Comparison of ENCODE assay signal across 1 cellular context in the genomic region with DNA sequence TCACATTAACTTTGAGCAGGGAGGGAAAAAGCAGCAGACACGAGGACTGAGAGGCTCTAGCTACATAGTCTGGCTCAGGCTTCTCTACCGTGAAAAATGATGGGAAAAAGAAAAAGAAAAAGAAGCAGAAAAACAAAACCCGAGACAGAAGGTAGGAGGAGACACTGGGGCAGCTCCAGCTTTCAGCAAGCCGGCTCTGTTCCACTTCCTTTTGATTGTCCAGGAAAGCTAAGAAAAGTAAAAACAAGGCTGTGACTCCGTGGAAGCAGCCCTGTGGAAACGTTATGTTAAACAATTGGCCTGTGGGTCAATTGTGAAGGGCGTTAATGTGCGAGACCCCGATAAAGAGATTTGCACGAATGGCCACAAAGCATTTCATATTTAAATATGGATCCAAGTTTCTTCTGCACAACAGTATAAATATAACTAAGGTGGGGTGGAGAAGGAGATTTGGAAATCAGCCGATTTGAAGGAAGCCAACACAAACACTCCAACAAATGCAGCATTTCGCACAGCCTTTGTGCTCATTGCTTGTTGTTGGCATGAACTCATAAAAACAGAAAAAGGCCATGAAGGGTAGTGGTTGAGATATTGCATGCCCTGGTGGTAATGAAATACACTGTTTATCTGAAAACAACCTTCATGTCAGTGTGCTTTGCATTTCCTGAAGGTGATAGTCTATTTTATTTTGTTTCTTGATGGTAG.
TF ChIP-seq lines count a peak whose summit lies in the region.

No MANE protein-coding gene starts in this region.

TF ChIP-seq in GM23338, 12 proteins besides CTCF, POLR2A, EP300 and RAD21 (continued from another document):
- TF ChIP-seq, protein P1, sequence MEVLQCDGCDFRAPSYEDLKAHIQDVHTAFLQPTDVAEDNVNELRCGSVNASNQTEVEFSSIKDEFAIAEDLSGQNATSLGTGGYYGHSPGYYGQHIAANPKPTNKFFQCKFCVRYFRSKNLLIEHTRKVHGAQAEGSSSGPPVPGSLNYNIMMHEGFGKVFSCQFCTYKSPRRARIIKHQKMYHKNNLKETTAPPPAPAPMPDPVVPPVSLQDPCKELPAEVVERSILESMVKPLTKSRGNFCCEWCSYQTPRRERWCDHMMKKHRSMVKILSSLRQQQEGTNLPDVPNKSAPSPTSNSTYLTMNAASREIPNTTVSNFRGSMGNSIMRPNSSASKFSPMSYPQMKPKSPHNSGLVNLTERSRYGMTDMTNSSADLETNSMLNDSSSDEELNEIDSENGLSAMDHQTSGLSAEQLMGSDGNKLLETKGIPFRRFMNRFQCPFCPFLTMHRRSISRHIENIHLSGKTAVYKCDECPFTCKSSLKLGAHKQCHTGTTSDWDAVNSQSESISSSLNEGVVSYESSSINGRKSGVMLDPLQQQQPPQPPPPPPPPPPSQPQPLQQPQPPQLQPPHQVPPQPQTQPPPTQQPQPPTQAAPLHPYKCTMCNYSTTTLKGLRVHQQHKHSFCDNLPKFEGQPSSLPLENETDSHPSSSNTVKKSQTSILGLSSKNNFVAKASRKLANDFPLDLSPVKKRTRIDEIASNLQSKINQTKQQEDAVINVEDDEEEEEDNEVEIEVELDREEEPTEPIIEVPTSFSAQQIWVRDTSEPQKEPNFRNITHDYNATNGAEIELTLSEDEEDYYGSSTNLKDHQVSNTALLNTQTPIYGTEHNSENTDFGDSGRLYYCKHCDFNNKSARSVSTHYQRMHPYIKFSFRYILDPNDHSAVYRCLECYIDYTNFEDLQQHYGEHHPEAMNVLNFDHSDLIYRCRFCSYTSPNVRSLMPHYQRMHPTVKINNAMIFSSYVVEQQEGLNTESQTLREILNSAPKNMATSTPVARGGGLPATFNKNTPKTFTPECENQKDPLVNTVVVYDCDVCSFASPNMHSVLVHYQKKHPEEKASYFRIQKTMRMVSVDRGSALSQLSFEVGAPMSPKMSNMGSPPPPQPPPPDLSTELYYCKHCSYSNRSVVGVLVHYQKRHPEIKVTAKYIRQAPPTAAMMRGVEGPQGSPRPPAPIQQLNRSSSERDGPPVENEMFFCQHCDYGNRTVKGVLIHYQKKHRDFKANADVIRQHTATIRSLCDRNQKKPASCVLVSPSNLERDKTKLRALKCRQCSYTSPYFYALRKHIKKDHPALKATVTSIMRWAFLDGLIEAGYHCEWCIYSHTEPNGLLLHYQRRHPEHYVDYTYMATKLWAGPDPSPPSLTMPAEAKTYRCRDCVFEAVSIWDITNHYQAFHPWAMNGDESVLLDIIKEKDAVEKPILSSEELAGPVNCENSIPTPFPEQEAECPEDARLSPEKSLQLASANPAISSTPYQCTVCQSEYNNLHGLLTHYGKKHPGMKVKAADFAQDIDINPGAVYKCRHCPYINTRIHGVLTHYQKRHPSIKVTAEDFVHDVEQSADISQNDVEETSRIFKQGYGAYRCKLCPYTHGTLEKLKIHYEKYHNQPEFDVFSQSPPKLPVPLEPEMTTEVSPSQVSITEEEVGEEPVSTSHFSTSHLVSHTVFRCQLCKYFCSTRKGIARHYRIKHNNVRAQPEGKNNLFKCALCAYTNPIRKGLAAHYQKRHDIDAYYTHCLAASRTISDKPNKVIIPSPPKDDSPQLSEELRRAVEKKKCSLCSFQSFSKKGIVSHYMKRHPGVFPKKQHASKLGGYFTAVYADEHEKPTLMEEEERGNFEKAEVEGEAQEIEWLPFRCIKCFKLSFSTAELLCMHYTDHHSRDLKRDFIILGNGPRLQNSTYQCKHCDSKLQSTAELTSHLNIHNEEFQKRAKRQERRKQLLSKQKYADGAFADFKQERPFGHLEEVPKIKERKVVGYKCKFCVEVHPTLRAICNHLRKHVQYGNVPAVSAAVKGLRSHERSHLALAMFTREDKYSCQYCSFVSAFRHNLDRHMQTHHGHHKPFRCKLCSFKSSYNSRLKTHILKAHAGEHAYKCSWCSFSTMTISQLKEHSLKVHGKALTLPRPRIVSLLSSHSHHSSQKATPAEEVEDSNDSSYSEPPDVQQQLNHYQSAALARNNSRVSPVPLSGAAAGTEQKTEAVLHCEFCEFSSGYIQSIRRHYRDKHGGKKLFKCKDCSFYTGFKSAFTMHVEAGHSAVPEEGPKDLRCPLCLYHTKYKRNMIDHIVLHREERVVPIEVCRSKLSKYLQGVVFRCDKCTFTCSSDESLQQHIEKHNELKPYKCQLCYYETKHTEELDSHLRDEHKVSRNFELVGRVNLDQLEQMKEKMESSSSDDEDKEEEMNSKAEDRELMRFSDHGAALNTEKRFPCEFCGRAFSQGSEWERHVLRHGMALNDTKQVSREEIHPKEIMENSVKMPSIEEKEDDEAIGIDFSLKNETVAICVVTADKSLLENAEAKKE (CRISPR knock-in tag; IDR thresholded peaks at IDR 0.05), result no peak
- TF ChIP-seq REST (IDR thresholded peaks at IDR 0.05; ENCODE audit: unreplicated experiment) (no peak), CREB1 (CRISPR knock-in tag; IDR thresholded peaks at IDR 0.05; ENCODE audit: low read depth) (no peak), ZNF331 (CRISPR knock-in tag; IDR thresholded peaks at IDR 0.05; ENCODE audit: low read depth) (no peak)
